8 cellular contexts compared by ENCODE assay signal in genomic region chr13:42272776-42273175, GRCh38. TPM values are rescaled to one million over a fixed set of nuclear protein-coding genes. Genes with fewer than 3 reads are reported as not detected.
DNase-seq lines count a peak whose midpoint lies in the region; ATAC-seq and TF ChIP-seq lines count a peak whose summit lies in the region.

No MANE protein-coding gene starts in this region.

- H3K79me2 ChIP-seq in GM23248 (ENCODE audit: insufficient read depth): peaks cover 57% of the 10 kb centered on the region
- peaks cover 57% of the 10 kb centered on the region for H3K79me2 ChIP-seq in SU-DHL-6 (ENCODE audit: insufficient read depth, low read length)

- H3K4me2 ChIP-seq in GM23248 (ENCODE audit: unreplicated experiment): peak overlapping the region; percentile 89
- peak overlapping the region; percentile 91 for H3K4me2 ChIP-seq in SU-DHL-6 (ENCODE audit: low read depth, low read length, poor library complexity, severe bottlenecking)
- peak overlapping the region; percentile 91 for H3K4me2 ChIP-seq in skeletal muscle satellite cell (ENCODE audit: low read length)

- H3K4me3 ChIP-seq in GM23248: peak overlapping the region; percentile 85
- peak overlapping the region; percentile 75 for H3K4me3 ChIP-seq in SU-DHL-6 (ENCODE audit: insufficient read depth, low read length, poor library complexity, severe bottlenecking)
- peak overlapping the region; percentile 93 for H3K4me3 ChIP-seq in skeletal muscle satellite cell (ENCODE audit: low read length)

- H3K9me3 ChIP-seq in GM23248 (ENCODE audit: low read depth) (no peaks in the 10 kb centered on the region), SU-DHL-6 (ENCODE audit: insufficient read depth, low read length) (no peaks in the 10 kb centered on the region), skeletal muscle satellite cell (replicated peaks; ENCODE audit: low read length) (no peaks in the 10 kb centered on the region)

- H3K4me1 ChIP-seq in GM23248 (ENCODE audit: insufficient read depth) (peaks cover 24% of the 10 kb centered on the region), foreskin keratinocyte (peaks cover 13% of the 10 kb centered on the region), skeletal muscle satellite cell (ENCODE audit: control insufficient read depth, insufficient read depth, low read length) (peaks cover 11% of the 10 kb centered on the region)

- in situ Hi-C loops in GM23248 (cut with MboI): no loop called here
- in situ Hi-C loops in GM13976 (cut with MboI; ENCODE audit: low sequenced_read_pairs, unreplicated experiment): no loop called here

- 1 to 2% methylated on average over 4 of the region's 4 CpGs for WGBS in GM23248 (ENCODE audit: low coverage in 1 of 2, low lambda C conversion rate in 2 of 2, missing lambda C conversion rate in 2 of 2), 2 experiments

- H3K27ac ChIP-seq in GM23248 (peak overlapping the region; percentile 54), SU-DHL-6 (ENCODE audit: low read depth, low read length) (peak overlapping the region; percentile 83), foreskin keratinocyte (peak overlapping the region; percentile 76)

- H3K9ac ChIP-seq in GM23248 (peak overlapping the region; percentile 83), SU-DHL-6 (ENCODE audit: low read length) (peak overlapping the region; percentile 92), skeletal muscle satellite cell (ENCODE audit: low read depth, low read length) (peak overlapping the region; percentile 90)

- DNase-seq in GM23248: peak; percentile 28
- peak; percentile 3 to 7 for DNase-seq in foreskin keratinocyte
- no peak for DNase-seq in stimulated activated CD4-positive, alpha-beta T cell treated with anti-CD3 and anti-CD28 coated beads, Interleukin-2, amount 100 ng/mL, for 48 hours
- DNase-seq in GM13976 (ENCODE audit: low spot score): no peak

- H3K27me3 ChIP-seq in GM23248 (replicated peaks; ENCODE audit: insufficient read depth) (no peaks in the 10 kb centered on the region), SU-DHL-6 (ENCODE audit: low read length) (no peaks in the 10 kb centered on the region), foreskin keratinocyte (no peaks in the 10 kb centered on the region), skeletal muscle satellite cell (ENCODE audit: control insufficient read depth, insufficient read depth, low read length) (no peaks in the 10 kb centered on the region)

- H3K9me2 ChIP-seq in GM23248 (ENCODE audit: insufficient read depth) (no peaks in the 10 kb centered on the region; the same call in 1 of the 2 replicates), SU-DHL-6 (replicated peaks; ENCODE audit: insufficient read depth, low read length) (no peaks in the 10 kb centered on the region)

- H3F3A ChIP-seq in GM23248 (ENCODE audit: insufficient read depth): peaks cover 9% of the 10 kb centered on the region
- H3F3A ChIP-seq in SU-DHL-6 (ENCODE audit: insufficient read depth): peaks cover 9% of the 10 kb centered on the region; the same call in 1 of the 2 replicates

- ATAC-seq in foreskin keratinocyte: no peak
- no peak for ATAC-seq in GM21390 (IDR thresholded peaks at IDR 0.05; ENCODE audit: unreplicated experiment)
- ATAC-seq in GM21381 (IDR thresholded peaks at IDR 0.05; ENCODE audit: unreplicated experiment): no peak

- TF ChIP-seq CTCF in SU-DHL-6 (IDR thresholded peaks at IDR 0.05; ENCODE audit: insufficient read depth, low read length, poor library complexity, severe bottlenecking): no peak
- no peak for TF ChIP-seq CTCF in foreskin keratinocyte (conservative IDR thresholded peaks at IDR 0.05)
- TF ChIP-seq CTCF in GM13976 (IDR thresholded peaks at IDR 0.05; ENCODE audit: borderline replicate concordance, control extremely low read depth, extremely low read depth, insufficient read depth, missing control alignments): no peak

- no peaks in the 10 kb centered on the region for H3K36me3 ChIP-seq in GM23248 (ENCODE audit: low read depth)
- H3K36me3 ChIP-seq in SU-DHL-6 (ENCODE audit: low read length): peaks cover 1% of the 10 kb centered on the region; the same call in 1 of the 2 replicates
- H3K36me3 ChIP-seq in skeletal muscle satellite cell (ENCODE audit: insufficient read depth, low read length): no peaks in the 10 kb centered on the region

- H4K20me1 ChIP-seq in GM23248 (ENCODE audit: insufficient read depth): 0 out of 2 replicates have a peak, but pooled peaks cover 5% of the 10 kb centered on the region
- no peaks in the 10 kb centered on the region for H4K20me1 ChIP-seq in SU-DHL-6 (ENCODE audit: low read depth, low read length)

- H2AFZ ChIP-seq in GM23248 (peak overlapping the region; percentile 86), SU-DHL-6 (ENCODE audit: low read depth, low read length, severe bottlenecking) (no peak overlapping the region)

RNA-seq across cellular contexts. Expression of gene AKAP11, which starts 0.8 kb away (rescaled TPM):
- 25.3 and 29.0 TPM in 2 replicates for total RNA-seq in GM23248 (2014; rRNA removed; shearing (Covaris generic))
- polyA plus RNA-seq in GM23248 (2016; fragmentation: Nextera tagmentation; extraction: Ambion mirVana): 5.2 and 5.3 TPM in 2 replicates
- total RNA-seq in foreskin keratinocyte: 21.9 and 22.5 TPM in 2 replicates
- polyA plus RNA-seq in foreskin keratinocyte: 2.7 and 3.0 TPM in 2 replicates
- 19.2 and 24.1 TPM in 2 replicates for total RNA-seq in skeletal muscle satellite cell (2012; rRNA removed)

Comparison
In these comparisons a context has a peak if more than half of its experiments do, and no peak if none do; other contexts are left out.
1. DNase-seq: peak in GM23248 (single experiment) and foreskin keratinocyte (2 of 2); none in stimulated activated CD4-positive, alpha-beta T cell treated with anti-CD3 and anti-CD28 coated beads, Interleukin-2, amount 100 ng/mL, for 48 hours (0 of 2) and GM13976 (single experiment).
2. Peak in every context shown above with its lines, with median percentiles within 50 percentile points of each other: H3K27ac ChIP-seq, H3K4me2 ChIP-seq, H3K4me3 ChIP-seq and H3K9ac ChIP-seq.